In the genomic region with DNA sequence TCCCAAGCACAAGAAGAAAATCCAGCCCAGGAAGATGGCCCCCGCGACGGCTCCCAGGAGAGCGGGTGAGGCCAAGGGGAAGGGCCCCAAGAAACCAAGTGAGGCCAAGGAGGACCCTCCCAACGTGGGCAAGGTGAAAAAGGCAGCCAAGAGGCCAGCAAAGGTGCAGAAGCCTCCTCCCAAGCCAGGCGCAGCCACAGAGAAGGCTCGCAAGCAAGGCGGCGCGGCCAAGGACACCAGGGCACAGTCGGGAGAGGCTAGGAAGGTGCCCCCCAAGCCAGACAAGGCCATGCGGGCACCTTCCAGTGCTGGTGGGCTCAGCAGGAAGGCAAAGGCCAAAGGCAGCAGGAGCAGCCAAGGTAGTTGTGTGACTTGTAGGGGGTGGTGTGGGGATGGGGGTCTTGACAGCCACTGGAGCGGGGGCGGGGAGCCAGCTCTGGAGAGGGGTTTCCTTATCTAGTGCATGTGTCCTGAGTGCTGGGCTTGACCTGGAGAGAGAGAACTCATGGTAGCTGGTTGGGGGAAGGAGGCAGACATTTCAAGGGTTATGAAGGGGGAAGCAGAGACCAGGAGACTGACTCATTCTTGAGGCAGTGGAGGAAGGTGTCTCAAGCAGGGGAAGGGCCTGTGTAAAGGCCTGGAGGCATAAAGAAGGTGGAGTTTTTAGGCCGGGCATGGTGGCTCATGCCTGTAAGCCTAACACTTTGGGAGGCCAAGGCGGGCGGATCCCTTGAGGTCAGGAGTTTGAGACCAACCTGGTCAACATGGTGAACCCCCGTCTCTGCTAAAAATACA, we compare ENCODE assay signal across 17 cellular contexts. TPM values are rescaled to one million over a fixed set of nuclear protein-coding genes. Genes with fewer than 3 reads are reported as not detected.
DNase-seq lines count a peak whose midpoint lies in the region; ATAC-seq and TF ChIP-seq lines count a peak whose summit lies in the region.
"Had no signal": no experiment of that assay in that cellular context is flagged by ENCODE, and none has a peak within 500 bp of the region (broad histone marks: within the 10 kb centered on the region; RNA-seq: fewer than 3 reads in every experiment).

No MANE protein-coding gene starts in this region.

- TF ChIP-seq CTCF in HL-60 (IDR thresholded peaks at IDR 0.05; ENCODE audit: insufficient read depth, low read length) (no peak), foreskin keratinocyte (conservative IDR thresholded peaks at IDR 0.05) (no peak), GM20000 (IDR thresholded peaks at IDR 0.05; ENCODE audit: extremely low read depth, missing control alignments) (no peak)

- peak; percentile 47 for ATAC-seq in SK-N-SH treated with all-trans-retinoic acid at 6 μM for 48 hours
- ATAC-seq in foreskin keratinocyte: peak; percentile 91
- no peak for ATAC-seq in HG03378 (IDR thresholded peaks at IDR 0.05; ENCODE audit: unreplicated experiment)
- ATAC-seq in GM18868 (IDR thresholded peaks at IDR 0.05; ENCODE audit: unreplicated experiment): no peak
- ATAC-seq: stimulated activated effector memory CD8-positive, alpha-beta T cell treated with anti-CD3 and anti-CD28 coated beads, Interleukin-12 subunit alpha, Interleukin-12 subunit beta, amount 100 ng/mL, for 72 hours had no signal

- H3K27me3 ChIP-seq in HL-60 (ENCODE audit: insufficient read depth, poor library complexity, severe bottlenecking) (no peaks in the 10 kb centered on the region), foreskin keratinocyte (peaks cover 14% of the 10 kb centered on the region)
- H3K27me3 ChIP-seq: BE2C had no signal

- H3K27ac ChIP-seq in HL-60 (replicated peaks) (peak overlapping the region; percentile 84), foreskin keratinocyte (no peak overlapping the region)
- H3K27ac ChIP-seq: coronary artery had no signal

- no peak overlapping the region for H3K4me3 ChIP-seq in HL-60 (replicated peaks; ENCODE audit: insufficient read depth, low read length)
- H3K4me3 ChIP-seq: coronary artery had no signal

- DNase-seq in AG08396 (ENCODE audit: low spot score): peak; percentile 75
- DNase-seq in HL-60 (ENCODE audit: low read depth in 1 of 2, low spot score in 1 of 2): peak; percentile 43 to 71
- peak; percentile 47 to 75 for DNase-seq in foreskin keratinocyte
- no peak for DNase-seq in activated gamma-delta T cell (lab: John Stamatoyannopoulos, UW)
- no peak for DNase-seq in GM20000 (ENCODE audit: low spot score)
- DNase-seq: activated naive CD4-positive, alpha-beta T cell treated with anti-CD3 and anti-CD28 coated beads for 36 hours; BE2C; NCI-H187; T-helper 1 cell had no signal

- H3K4me1 ChIP-seq in foreskin keratinocyte: peaks cover 4% of the 10 kb centered on the region

TF ChIP-seq in SK-N-SH treated with all-trans-retinoic acid at 6 μM for 48 hours, 23 proteins besides CTCF, POLR2A, EP300 and RAD21:
- TF ChIP-seq, protein P1, sequence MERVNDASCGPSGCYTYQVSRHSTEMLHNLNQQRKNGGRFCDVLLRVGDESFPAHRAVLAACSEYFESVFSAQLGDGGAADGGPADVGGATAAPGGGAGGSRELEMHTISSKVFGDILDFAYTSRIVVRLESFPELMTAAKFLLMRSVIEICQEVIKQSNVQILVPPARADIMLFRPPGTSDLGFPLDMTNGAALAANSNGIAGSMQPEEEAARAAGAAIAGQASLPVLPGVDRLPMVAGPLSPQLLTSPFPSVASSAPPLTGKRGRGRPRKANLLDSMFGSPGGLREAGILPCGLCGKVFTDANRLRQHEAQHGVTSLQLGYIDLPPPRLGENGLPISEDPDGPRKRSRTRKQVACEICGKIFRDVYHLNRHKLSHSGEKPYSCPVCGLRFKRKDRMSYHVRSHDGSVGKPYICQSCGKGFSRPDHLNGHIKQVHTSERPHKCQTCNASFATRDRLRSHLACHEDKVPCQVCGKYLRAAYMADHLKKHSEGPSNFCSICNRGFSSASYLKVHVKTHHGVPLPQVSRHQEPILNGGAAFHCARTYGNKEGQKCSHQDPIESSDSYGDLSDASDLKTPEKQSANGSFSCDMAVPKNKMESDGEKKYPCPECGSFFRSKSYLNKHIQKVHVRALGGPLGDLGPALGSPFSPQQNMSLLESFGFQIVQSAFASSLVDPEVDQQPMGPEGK (CRISPR knock-in tag; IDR thresholded peaks at IDR 0.05; ENCODE audit: borderline replicate concordance): no peak
- TF ChIP-seq TOX (CRISPR knock-in tag; IDR thresholded peaks at IDR 0.05; ENCODE audit: borderline replicate concordance) (no peak), ZFP30 (CRISPR knock-in tag; IDR thresholded peaks at IDR 0.05) (no peak), ESRRG (CRISPR knock-in tag; IDR thresholded peaks at IDR 0.05) (no peak), ZNF8 (CRISPR knock-in tag; IDR thresholded peaks at IDR 0.05) (no peak), GLIS3 (CRISPR knock-in tag; IDR thresholded peaks at IDR 0.05) (no peak), ZC3H10 (CRISPR knock-in tag; IDR thresholded peaks at IDR 0.05) (no peak), ZNF565 (CRISPR knock-in tag; conservative IDR thresholded peaks at IDR 0.05; ENCODE audit: low read depth) (no peak), POU6F1 (CRISPR knock-in tag; IDR thresholded peaks at IDR 0.05; ENCODE audit: borderline replicate concordance, low read depth) (no peak), TSHZ2 (CRISPR knock-in tag; IDR thresholded peaks at IDR 0.05) (no peak), ZFP3 (CRISPR knock-in tag; IDR thresholded peaks at IDR 0.05) (no peak), PPARA (CRISPR knock-in tag; IDR thresholded peaks at IDR 0.05; ENCODE audit: borderline replicate concordance) (no peak), RARB (CRISPR knock-in tag; IDR thresholded peaks at IDR 0.05) (no peak), ISL1 (CRISPR knock-in tag; IDR thresholded peaks at IDR 0.05) (no peak)
- TF ChIP-seq, protein P2, sequence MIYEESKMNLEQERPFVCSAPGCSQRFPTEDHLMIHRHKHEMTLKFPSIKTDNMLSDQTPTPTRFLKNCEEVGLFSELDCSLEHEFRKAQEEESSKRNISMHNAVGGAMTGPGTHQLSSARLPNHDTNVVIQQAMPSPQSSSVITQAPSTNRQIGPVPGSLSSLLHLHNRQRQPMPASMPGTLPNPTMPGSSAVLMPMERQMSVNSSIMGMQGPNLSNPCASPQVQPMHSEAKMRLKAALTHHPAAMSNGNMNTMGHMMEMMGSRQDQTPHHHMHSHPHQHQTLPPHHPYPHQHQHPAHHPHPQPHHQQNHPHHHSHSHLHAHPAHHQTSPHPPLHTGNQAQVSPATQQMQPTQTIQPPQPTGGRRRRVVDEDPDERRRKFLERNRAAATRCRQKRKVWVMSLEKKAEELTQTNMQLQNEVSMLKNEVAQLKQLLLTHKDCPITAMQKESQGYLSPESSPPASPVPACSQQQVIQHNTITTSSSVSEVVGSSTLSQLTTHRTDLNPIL (CRISPR knock-in tag; IDR thresholded peaks at IDR 0.05; ENCODE audit: low read depth): no peak
TF ChIP-seq in SK-N-SH treated with all-trans-retinoic acid at 6 μM for 48 hours: peak in this region for 0.

RNA-seq across cellular contexts. Expression of gene H1-8, which starts 6.2 kb away (rescaled TPM):
- not detected in 2 replicates for total RNA-seq in foreskin keratinocyte
- not detected in 2 replicates for polyA plus RNA-seq in foreskin keratinocyte
- total RNA-seq: activated naive CD4-positive, alpha-beta T cell treated with anti-CD3 and anti-CD28 coated beads for 36 hours; glomerular endothelial cell; lower leg skin; osteocyte had no signal

RNA-seq across cellular contexts. Expression of gene RHO, which starts 20.8 kb away (rescaled TPM):
- total RNA-seq in foreskin keratinocyte: not detected in 2 replicates
- not detected in 2 replicates for polyA plus RNA-seq in foreskin keratinocyte
- total RNA-seq: activated naive CD4-positive, alpha-beta T cell treated with anti-CD3 and anti-CD28 coated beads for 36 hours; glomerular endothelial cell; lower leg skin; osteocyte had no signal

RNA-seq across cellular contexts. Expression of gene PLXND1, which starts 57.3 kb away (rescaled TPM):
- total RNA-seq in foreskin keratinocyte: 1.8 and 3.1 TPM in 2 replicates
- polyA plus RNA-seq in foreskin keratinocyte: 1.3 and 2.5 TPM in 2 replicates

Comparison
In these comparisons a context has a peak if more than half of its experiments do, and no peak if none do; other contexts are left out.
1. DNase-seq: peak in AG08396 (single experiment), HL-60 (2 of 2) and foreskin keratinocyte (2 of 2); none in activated gamma-delta T cell (single experiment) and GM20000 (single experiment).
2. ATAC-seq: peak in SK-N-SH treated with all-trans-retinoic acid at 6 μM for 48 hours (single experiment) and foreskin keratinocyte (single experiment); none in HG03378 (single experiment) and GM18868 (single experiment).